In genomic region chr2:144484201-144484948, GRCh38 we compare ENCODE assay signal across 23 cellular contexts. TPM values are rescaled to one million over a fixed set of nuclear protein-coding genes. Genes with fewer than 3 reads are reported as not detected.
DNase-seq lines count a peak whose midpoint lies in the region; ATAC-seq and TF ChIP-seq lines count a peak whose summit lies in the region.
"Had no signal": no experiment of that assay in that cellular context is flagged by ENCODE, and none has a peak within 500 bp of the region (broad histone marks: within the 10 kb centered on the region; RNA-seq: fewer than 3 reads in every experiment).

No MANE protein-coding gene starts in this region.

- TF ChIP-seq POLR2A in IMR-90 (IDR thresholded peaks at IDR 0.05; ENCODE audit: low read depth, low read length): no peak

- ATAC-seq in IMR-90 (ENCODE audit: low read depth): no peak
- no peak for ATAC-seq in T-cell (replicated peaks in 1 of 4)
- ATAC-seq: activated CD8-positive, alpha-beta T cell treated with anti-CD3 and anti-CD28 coated beads for 36 hours; body of pancreas; stimulated activated effector memory CD8-positive, alpha-beta T cell treated with anti-CD3 and anti-CD28 coated beads, Interleukin-12 subunit alpha, Interleukin-12 subunit beta, amount 100 ng/mL, for 72 hours had no signal

- H3K9me3 Mint-ChIP-seq in T-cell: no peaks in the 10 kb centered on the region
- H3K9me3 Mint-ChIP-seq: activated CD8-positive, alpha-beta T cell treated with anti-CD3 and anti-CD28 coated beads for 36 hours; activated naive CD8-positive, alpha-beta T cell treated with anti-CD3 and anti-CD28 coated beads, Interleukin-2, amount 10 ng/mL, durations not matched to agents 7 days and 5 days; CD4-positive, alpha-beta memory T cell; stimulated activated effector memory CD8-positive, alpha-beta T cell treated with anti-CD3 and anti-CD28 coated beads, Interleukin-12 subunit alpha, Interleukin-12 subunit beta, amount 100 ng/mL, for 72 hours had no signal

- no peak overlapping the region for H3K4me3 ChIP-seq in IMR-90 (ENCODE audit: insufficient read depth, low read depth, low read length)
- H3K4me3 ChIP-seq: body of pancreas, esophagus muscularis mucosa, lung, Peyer's patch, prostate gland, SJCRH30, skin epidermis had no signal

- no peak overlapping the region for H3K4ac ChIP-seq in IMR-90 (ENCODE audit: low read depth, low read length)

- H3K9me3 ChIP-seq in IMR-90 (ENCODE audit: control insufficient read depth, insufficient read depth, low read length): no peaks in the 10 kb centered on the region
- H3K9me3 ChIP-seq: body of pancreas, esophagus muscularis mucosa, Peyer's patch, prostate gland, SJCRH30 had no signal

- peaks cover 9% of the 10 kb centered on the region for H3K9me1 ChIP-seq in IMR-90 (ENCODE audit: insufficient read depth, low read length)

- peak overlapping the region; percentile 44; the same call in 1 of the 2 replicates for H2AK5ac ChIP-seq in IMR-90 (ENCODE audit: low read depth, low read length)

- no peak for TF ChIP-seq CTCF in IMR-90 (conservative IDR thresholded peaks at IDR 0.05; ENCODE audit: low read depth, low read length)

- POLR2A ChIA-PET in IMR-90 (lab: Charles Lee; ENCODE audit: unreplicated experiment): no interaction called here
- POLR2A ChIA-PET in T-cell (lab: Charles Lee): interaction anchor here in 1 of 2 donors (0.6 kb wide), 1 partner anchor 87 kb away, joined by 3 read pairs; no protein-coding TSS in a partner anchor

- peaks cover 28% of the 10 kb centered on the region in 2 experiments for H3K79me1 ChIP-seq in IMR-90 (ENCODE audit: low read depth in 1 of 2, low read length in 2 of 2)

- no peak overlapping the region for H4K5ac ChIP-seq in IMR-90 (ENCODE audit: low read depth, low read length)

- DNase-seq in IMR-90: no peak
- DNase-seq in T-cell: no peak
- DNase-seq in NCI-H187 treated with DMSO at 0.1 percent for 48 hours (lab: John Stamatoyannopoulos, UW): no peak
- DNase-seq in mesenteric fat pad (ENCODE audit: low spot score): no peak
- DNase-seq: activated CD4-positive, CD25-positive, alpha-beta regulatory T cell treated with anti-CD3 and anti-CD28 coated beads, Interleukin-2, amount 50 U/mL, for 72 hours; activated CD8-positive, alpha-beta T cell treated with anti-CD3 and anti-CD28 coated beads for 36 hours; activated naive CD8-positive, alpha-beta T cell treated with anti-CD3 and anti-CD28 coated beads, Interleukin-2, amount 10 ng/mL, durations not matched to agents 7 days and 5 days; body of pancreas; CD4-positive, alpha-beta memory T cell; DMS 273 treated with DMSO at 0.1 percent for 48 hours; NCI-H1417; NCI-H510A treated with DMSO at 0.1 percent for 48 hours; NK-92 treated with Interleukin-12 subunit alpha and Interleukin-12 subunit beta, amount 100 ng/mL, for 24 hours; Peyer's patch; SJCRH30 had no signal

- H2BK120ac ChIP-seq in IMR-90 (ENCODE audit: low read depth, low read length): no peak overlapping the region

- H3K9ac ChIP-seq in IMR-90 (ENCODE audit: low read depth, low read length): no peak overlapping the region

- H2AFZ ChIP-seq in IMR-90 (replicated peaks; ENCODE audit: low read length, poor library complexity): no peak overlapping the region

- H2BK20ac ChIP-seq in IMR-90 (ENCODE audit: low read depth, low read length): no peak overlapping the region

- no peak overlapping the region for H3K18ac ChIP-seq in IMR-90 (ENCODE audit: low read depth, low read length)

- no peaks in the 10 kb centered on the region for H3K36me3 Mint-ChIP-seq in T-cell
- H3K36me3 Mint-ChIP-seq: CD4-positive, alpha-beta memory T cell had no signal

- H3K27ac ChIP-seq in IMR-90 (ENCODE audit: insufficient read depth, low read length) (no peak overlapping the region), cingulate gyrus (ENCODE audit: low read depth, low read length) (peak overlapping the region; percentile 76), layer of hippocampus (ENCODE audit: low read depth, low read length) (peak overlapping the region; percentile 58), temporal lobe (ENCODE audit: low read depth, low read length) (peak overlapping the region; percentile 37)
- H3K27ac ChIP-seq: body of pancreas, esophagus muscularis mucosa, prostate gland, SJCRH30 had no signal

- no peak overlapping the region for H4K8ac ChIP-seq in IMR-90 (ENCODE audit: low read depth in 2 of 2, low read length in 2 of 2)

- no peak overlapping the region for H3K27ac Mint-ChIP-seq in T-cell
- H3K27ac Mint-ChIP-seq: activated CD8-positive, alpha-beta T cell treated with anti-CD3 and anti-CD28 coated beads for 36 hours; activated naive CD8-positive, alpha-beta T cell treated with anti-CD3 and anti-CD28 coated beads, Interleukin-2, amount 10 ng/mL, durations not matched to agents 7 days and 5 days; CD4-positive, alpha-beta memory T cell; stimulated activated effector memory CD8-positive, alpha-beta T cell treated with anti-CD3 and anti-CD28 coated beads, Interleukin-12 subunit alpha, Interleukin-12 subunit beta, amount 100 ng/mL, for 72 hours had no signal

- H3K23ac ChIP-seq in IMR-90 (ENCODE audit: low read depth, low read length): peak overlapping the region; percentile 65; the same call in 1 of the 2 replicates

- H2BK5ac ChIP-seq in IMR-90 (ENCODE audit: low read depth, low read length, poor library complexity, severe bottlenecking): no peak overlapping the region

- H3K27me3 Mint-ChIP-seq in T-cell: no peaks in the 10 kb centered on the region
- H3K27me3 Mint-ChIP-seq: activated CD8-positive, alpha-beta T cell treated with anti-CD3 and anti-CD28 coated beads for 36 hours; CD4-positive, alpha-beta memory T cell had no signal

- H2AK9ac ChIP-seq in IMR-90 (replicated peaks; ENCODE audit: low read depth, low read length, poor library complexity): no peak overlapping the region

- H3K4me1 Mint-ChIP-seq in T-cell: peaks cover 0 to 15% (median 0%) of the 10 kb centered on the region in 3 donors
- H3K4me1 Mint-ChIP-seq: activated naive CD8-positive, alpha-beta T cell treated with anti-CD3 and anti-CD28 coated beads, Interleukin-2, amount 10 ng/mL, durations not matched to agents 7 days and 5 days had no signal

- H3K4me3 Mint-ChIP-seq in T-cell: no peak overlapping the region
- H3K4me3 Mint-ChIP-seq: activated CD8-positive, alpha-beta T cell treated with anti-CD3 and anti-CD28 coated beads for 36 hours; activated naive CD8-positive, alpha-beta T cell treated with anti-CD3 and anti-CD28 coated beads, Interleukin-2, amount 10 ng/mL, durations not matched to agents 7 days and 5 days; CD4-positive, alpha-beta memory T cell; stimulated activated effector memory CD8-positive, alpha-beta T cell treated with anti-CD3 and anti-CD28 coated beads, Interleukin-12 subunit alpha, Interleukin-12 subunit beta, amount 100 ng/mL, for 72 hours had no signal

- H3K27me3 ChIP-seq in IMR-90 (ENCODE audit: control insufficient read depth, insufficient read depth, low read length) (no peaks in the 10 kb centered on the region), layer of hippocampus (ENCODE audit: control insufficient read depth, insufficient read depth, low read length) (no peaks in the 10 kb centered on the region)
- H3K27me3 ChIP-seq: body of pancreas, esophagus muscularis mucosa, Peyer's patch, SJCRH30 had no signal

- no peak overlapping the region for H4K91ac ChIP-seq in IMR-90 (ENCODE audit: insufficient read depth, low read depth, low read length)

- dilution Hi-C loops in IMR-90 (cut with HindIII; ENCODE audit: low sequenced_read_pairs, unreplicated experiment): no loop called here

- no TSS peak for BruUV-seq in IMR-90 (replicated peaks; lab: Mats Ljungman, UMichigan)

- peak overlapping the region; percentile 63; the same call in 1 of the 2 replicates for H3K14ac ChIP-seq in IMR-90 (replicated peaks; ENCODE audit: low read depth, low read length)

- in situ Hi-C loops in IMR-90 (cut with MboI; ENCODE audit: low sequenced_read_pairs): no loop called here

- peaks cover 6% of the 10 kb centered on the region for H3K4me1 ChIP-seq in IMR-90 (ENCODE audit: control insufficient read depth, insufficient read depth, low read length)
- H3K4me1 ChIP-seq: body of pancreas, prostate gland, SJCRH30 had no signal

- H3K4me2 ChIP-seq in IMR-90 (ENCODE audit: low read depth, low read length): no peak overlapping the region

- peaks cover 8% of the 10 kb centered on the region; the same call in 1 of the 2 replicates for H4K20me1 ChIP-seq in IMR-90 (ENCODE audit: insufficient read depth, low read length)

- no peak overlapping the region for H3K56ac ChIP-seq in IMR-90 (ENCODE audit: extremely low read depth, insufficient read depth, low read length)

- H3K36me3 ChIP-seq in IMR-90 (ENCODE audit: control insufficient read depth, insufficient read depth, low read length): peaks cover 6% of the 10 kb centered on the region; the same call in 1 of the 2 replicates
- H3K36me3 ChIP-seq: esophagus muscularis mucosa, Peyer's patch, prostate gland had no signal

- no peak for TF ChIP-seq RAD21 in IMR-90 (IDR thresholded peaks at IDR 0.05; ENCODE audit: low read length)

- CTCF ChIA-PET in IMR-90 (lab: Yijun Ruan, JAX) (no interaction called here), T-cell (lab: Charles Lee) (no interaction called here)

- WGBS in IMR-90 (ENCODE audit: extremely low coverage in 2 of 2, insufficient read length in 1 of 2), 2 experiments: 93% methylated on average over 3 of the region's 5 CpGs; no CpG with 5 or more reads in 1 of the 2 experiments

- no peak overlapping the region for H2BK15ac ChIP-seq in IMR-90 (ENCODE audit: low read depth, low read length)

- intact Hi-C loops in IMR-90 (cut with micrococcal nuclease): no loop called here

TF ChIP-seq in IMR-90, 13 proteins besides CTCF, POLR2A, EP300 and RAD21 (continues in another document):
- TF ChIP-seq CHD1 (IDR thresholded peaks at IDR 0.05; ENCODE audit: low read depth, low read length): no peak
- no peak for TF ChIP-seq FOS (IDR thresholded peaks at IDR 0.05; ENCODE audit: low read depth, low read length)
- TF ChIP-seq, protein P1, sequence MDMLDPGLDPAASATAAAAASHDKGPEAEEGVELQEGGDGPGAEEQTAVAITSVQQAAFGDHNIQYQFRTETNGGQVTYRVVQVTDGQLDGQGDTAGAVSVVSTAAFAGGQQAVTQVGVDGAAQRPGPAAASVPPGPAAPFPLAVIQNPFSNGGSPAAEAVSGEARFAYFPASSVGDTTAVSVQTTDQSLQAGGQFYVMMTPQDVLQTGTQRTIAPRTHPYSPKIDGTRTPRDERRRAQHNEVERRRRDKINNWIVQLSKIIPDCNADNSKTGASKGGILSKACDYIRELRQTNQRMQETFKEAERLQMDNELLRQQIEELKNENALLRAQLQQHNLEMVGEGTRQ (IDR thresholded peaks at IDR 0.05; ENCODE audit: low read depth, low read length): no peak
- TF ChIP-seq MAZ (IDR thresholded peaks at IDR 0.05; ENCODE audit: borderline replicate concordance, low read depth, low read length): no peak
- TF ChIP-seq RCOR1 (IDR thresholded peaks at IDR 0.05; ENCODE audit: insufficient replicate concordance, low read length): no peak
- no peak for TF ChIP-seq BHLHE40 (IDR thresholded peaks at IDR 0.05; ENCODE audit: low read depth, low read length)

RNA-seq across cellular contexts. Expression of gene ZEB2, which starts 35.5 kb away (rescaled TPM):
- total RNA-seq in IMR-90 (2012; rRNA removed) (50.9 and 52.5 TPM in 2 replicates), temporal lobe (283 TPM), T-cell (100 to 1,000 TPM in 1 of 5 donors, 10 to 100 TPM in 3, 1 to 10 TPM in 1; 8.9 to 106 (median 23.7) TPM), mesenteric fat pad (329 TPM)
- polyA plus RNA-seq in IMR-90 (2012; rRNA removed): 22.4 and 23.8 TPM in 2 replicates
- polyA plus RNA-seq in IMR-90 (2012; cell fraction: cytosol; rRNA removed): 9.9 and 12.5 TPM in 2 replicates
- polyA plus RNA-seq in IMR-90 (2012; cell fraction: nucleus; rRNA removed; ENCODE audit: low replicate concordance): 12.0 and 32.4 TPM in 2 replicates
